In genomic region chr6:150451767-150452641, GRCh38 we compare ENCODE assay signal across 1 cellular context.
TF ChIP-seq lines count a peak whose summit lies in the region.

No MANE protein-coding gene starts in this region.

TF ChIP-seq in GM23338, 12 proteins besides CTCF, POLR2A, EP300 and RAD21 (continued from another document):
- TF ChIP-seq ZNF462 (CRISPR knock-in tag; IDR thresholded peaks at IDR 0.05) (no peak), CREB1 (CRISPR knock-in tag; IDR thresholded peaks at IDR 0.05; ENCODE audit: low read depth) (no peak)
